4 cellular contexts compared by ENCODE assay signal in the genomic region with DNA sequence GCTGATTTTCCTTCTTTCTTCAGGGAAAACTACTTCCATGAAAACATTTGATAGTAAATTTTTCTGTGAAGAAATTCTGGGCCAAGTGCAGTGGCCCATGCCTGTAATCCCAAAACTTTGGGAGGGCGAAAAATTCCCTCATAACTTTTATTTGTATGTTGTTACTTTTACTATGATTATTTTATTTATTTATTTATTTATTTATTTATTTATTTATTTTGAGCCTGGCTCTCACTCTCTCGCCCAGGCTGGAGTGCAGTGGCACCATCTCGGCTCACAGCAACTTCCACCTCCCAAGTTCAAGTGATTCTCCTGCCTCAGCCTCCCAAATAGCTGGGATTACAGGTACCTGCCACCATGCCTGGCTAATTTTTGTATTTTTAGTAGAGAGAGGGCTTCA. TPM values are rescaled to one million over a fixed set of nuclear protein-coding genes. Genes with fewer than 3 reads are reported as not detected.
A peak's percentile ranks its signal among the peaks of the same experiment; 100 is the strongest.
DNase-seq lines count a peak whose midpoint lies in the region; ATAC-seq, FAIRE-seq and TF ChIP-seq lines count a peak whose summit lies in the region.
"Not testable (repeated sequence)": the region's sequence is repeated elsewhere in the genome, so short reads cannot be mapped to it uniquely, and the experiment has no call there.

No MANE protein-coding gene starts in this region.

- peaks cover 20% of the 10 kb centered on the region for H3K4me1 ChIP-seq in A549
- H3K4me1 ChIP-seq in HEK293 (ENCODE audit: control insufficient read depth, insufficient read depth, low read length): not testable (repeated sequence)

- peak overlapping the region; percentile 46 for H3K27ac Mint-ChIP-seq in activated CD4-positive, alpha-beta T cell treated with anti-CD3 and anti-CD28 coated beads, Interleukin-2, amount 10 ng/mL, durations not matched to agents 7 days and 5 days
- H3K27ac Mint-ChIP-seq in osteocyte (ENCODE audit: unreplicated experiment): not testable (repeated sequence)

- not testable (repeated sequence) for H3K4me3 ChIP-seq in A549; HEK293 (ENCODE audit: low read depth, low read length)

- CTCF ChIA-PET in A549 (lab: Yijun Ruan, JAX): interaction anchor here (1.8 kb wide), 1 partner anchor 29 kb away, joined by 4 read pairs; no protein-coding TSS in a partner anchor
- CTCF ChIA-PET in HEK293 (lab: Yijun Ruan, JAX): interaction anchor here (0.5 to 1.1 kb wide), 2 partner anchors 14 to 1398 kb away, joined by 3 to 5 read pairs; partner anchors contain the start of gene METTL21A
- CTCF ChIA-PET in activated CD4-positive, alpha-beta T cell treated with anti-CD3 and anti-CD28 coated beads, Interleukin-2, amount 10 ng/mL, durations not matched to agents 7 days and 5 days (lab: Charles Lee): not testable (repeated sequence)

- not testable (repeated sequence) for TF ChIP-seq CTCF in A549 (IDR thresholded peaks at IDR 0.05); HEK293 (tag by site-specific recombination; IDR thresholded peaks at IDR 0.05); osteocyte (IDR thresholded peaks at IDR 0.05)

- TF ChIP-seq RAD21 in A549 (conservative IDR thresholded peaks at IDR 0.05 in 1 of 2, IDR thresholded peaks at IDR 0.05 in 1 of 2): not testable (repeated sequence)

- WGBS in A549 (ENCODE audit: missing lambda C conversion rate): 84% methylated on average over 3 of the region's 3 CpGs

- H3K27me3 Mint-ChIP-seq in activated CD4-positive, alpha-beta T cell treated with anti-CD3 and anti-CD28 coated beads, Interleukin-2, amount 10 ng/mL, durations not matched to agents 7 days and 5 days; osteocyte (ENCODE audit: unreplicated experiment): not testable (repeated sequence)

- H3K27ac ChIP-seq in A549; HEK293 (ENCODE audit: extremely low read depth, low read depth, low read length): not testable (repeated sequence)

- not testable (repeated sequence) for TF ChIP-seq POLR2A in A549 (IDR thresholded peaks at IDR 0.05; ENCODE audit: low read length)

- not testable (repeated sequence) for H3K36me3 ChIP-seq in HEK293 (ENCODE audit: control insufficient read depth in 2 of 2, insufficient read depth in 1 of 2, low read length in 2 of 2)

- peaks cover 14% of the 10 kb centered on the region; the same call in 2 of the 3 replicates for H3K9me3 ChIP-seq in A549
- H3K9me3 ChIP-seq in HEK293 (ENCODE audit: control insufficient read depth, insufficient read depth, low read depth, low read length): not testable (repeated sequence)

- H3K4me3 Mint-ChIP-seq in activated CD4-positive, alpha-beta T cell treated with anti-CD3 and anti-CD28 coated beads, Interleukin-2, amount 10 ng/mL, durations not matched to agents 7 days and 5 days; osteocyte (ENCODE audit: unreplicated experiment): not testable (repeated sequence)

- FAIRE-seq in A549 (lab: Jason Lieb, UNC): not testable (repeated sequence)

- not testable (repeated sequence) for ATAC-seq in A549

- not testable (repeated sequence) for H3K4me1 Mint-ChIP-seq in activated CD4-positive, alpha-beta T cell treated with anti-CD3 and anti-CD28 coated beads, Interleukin-2, amount 10 ng/mL, durations not matched to agents 7 days and 5 days; osteocyte (ENCODE audit: unreplicated experiment)

- not testable (repeated sequence) for TF ChIP-seq EP300 in A549 (IDR thresholded peaks at IDR 0.05)

- not testable (repeated sequence) for H3K4me2 ChIP-seq in A549

- DNase-seq in A549 (ENCODE audit: low read depth in 1 of 2, low spot score in 1 of 2); activated CD4-positive, alpha-beta T cell treated with anti-CD3 and anti-CD28 coated beads, Interleukin-2, amount 10 ng/mL, durations not matched to agents 7 days and 5 days: not testable (repeated sequence)
- DNase-seq in osteocyte (ENCODE audit: extremely low spot score, unreplicated experiment): peak; percentile 8

- POLR2A ChIA-PET in A549 (lab: Yijun Ruan, JAX); HEK293 (lab: Yijun Ruan, JAX); activated CD4-positive, alpha-beta T cell treated with anti-CD3 and anti-CD28 coated beads, Interleukin-2, amount 10 ng/mL, durations not matched to agents 7 days and 5 days (lab: Charles Lee): not testable (repeated sequence)

- not testable (repeated sequence) for H3K36me3 Mint-ChIP-seq in activated CD4-positive, alpha-beta T cell treated with anti-CD3 and anti-CD28 coated beads, Interleukin-2, amount 10 ng/mL, durations not matched to agents 7 days and 5 days (ENCODE audit: low read depth); osteocyte (ENCODE audit: unreplicated experiment)

- H3K9me3 Mint-ChIP-seq in activated CD4-positive, alpha-beta T cell treated with anti-CD3 and anti-CD28 coated beads, Interleukin-2, amount 10 ng/mL, durations not matched to agents 7 days and 5 days: peaks cover 13% of the 10 kb centered on the region
- H3K9me3 Mint-ChIP-seq in osteocyte (ENCODE audit: unreplicated experiment): peaks cover 12% of the 10 kb centered on the region

TF ChIP-seq in A549, 52 proteins besides CTCF, POLR2A, EP300 and RAD21:
- peak; percentile 30 for TF ChIP-seq ZC3H11A (IDR thresholded peaks at IDR 0.05)

TF ChIP-seq in HEK293, 187 proteins besides CTCF, POLR2A, EP300 and RAD21:
- TF ChIP-seq ZNF394 (tag by site-specific recombination; IDR thresholded peaks at IDR 0.05; ENCODE audit: borderline replicate concordance) (peak; percentile 51; the same call in 1 of the 2 replicates), ZNF426 (tag by site-specific recombination; IDR thresholded peaks at IDR 0.05) (peak; percentile 39), ZNF555 (tag by site-specific recombination; conservative IDR thresholded peaks at IDR 0.05) (peak; percentile 19; the same call in 1 of the 2 replicates), ZBTB8A (tag by site-specific recombination; IDR thresholded peaks at IDR 0.05) (0 out of 2 replicates have a peak, but pooled peaks have one; percentile 20)
- TF ChIP-seq, protein P1, sequence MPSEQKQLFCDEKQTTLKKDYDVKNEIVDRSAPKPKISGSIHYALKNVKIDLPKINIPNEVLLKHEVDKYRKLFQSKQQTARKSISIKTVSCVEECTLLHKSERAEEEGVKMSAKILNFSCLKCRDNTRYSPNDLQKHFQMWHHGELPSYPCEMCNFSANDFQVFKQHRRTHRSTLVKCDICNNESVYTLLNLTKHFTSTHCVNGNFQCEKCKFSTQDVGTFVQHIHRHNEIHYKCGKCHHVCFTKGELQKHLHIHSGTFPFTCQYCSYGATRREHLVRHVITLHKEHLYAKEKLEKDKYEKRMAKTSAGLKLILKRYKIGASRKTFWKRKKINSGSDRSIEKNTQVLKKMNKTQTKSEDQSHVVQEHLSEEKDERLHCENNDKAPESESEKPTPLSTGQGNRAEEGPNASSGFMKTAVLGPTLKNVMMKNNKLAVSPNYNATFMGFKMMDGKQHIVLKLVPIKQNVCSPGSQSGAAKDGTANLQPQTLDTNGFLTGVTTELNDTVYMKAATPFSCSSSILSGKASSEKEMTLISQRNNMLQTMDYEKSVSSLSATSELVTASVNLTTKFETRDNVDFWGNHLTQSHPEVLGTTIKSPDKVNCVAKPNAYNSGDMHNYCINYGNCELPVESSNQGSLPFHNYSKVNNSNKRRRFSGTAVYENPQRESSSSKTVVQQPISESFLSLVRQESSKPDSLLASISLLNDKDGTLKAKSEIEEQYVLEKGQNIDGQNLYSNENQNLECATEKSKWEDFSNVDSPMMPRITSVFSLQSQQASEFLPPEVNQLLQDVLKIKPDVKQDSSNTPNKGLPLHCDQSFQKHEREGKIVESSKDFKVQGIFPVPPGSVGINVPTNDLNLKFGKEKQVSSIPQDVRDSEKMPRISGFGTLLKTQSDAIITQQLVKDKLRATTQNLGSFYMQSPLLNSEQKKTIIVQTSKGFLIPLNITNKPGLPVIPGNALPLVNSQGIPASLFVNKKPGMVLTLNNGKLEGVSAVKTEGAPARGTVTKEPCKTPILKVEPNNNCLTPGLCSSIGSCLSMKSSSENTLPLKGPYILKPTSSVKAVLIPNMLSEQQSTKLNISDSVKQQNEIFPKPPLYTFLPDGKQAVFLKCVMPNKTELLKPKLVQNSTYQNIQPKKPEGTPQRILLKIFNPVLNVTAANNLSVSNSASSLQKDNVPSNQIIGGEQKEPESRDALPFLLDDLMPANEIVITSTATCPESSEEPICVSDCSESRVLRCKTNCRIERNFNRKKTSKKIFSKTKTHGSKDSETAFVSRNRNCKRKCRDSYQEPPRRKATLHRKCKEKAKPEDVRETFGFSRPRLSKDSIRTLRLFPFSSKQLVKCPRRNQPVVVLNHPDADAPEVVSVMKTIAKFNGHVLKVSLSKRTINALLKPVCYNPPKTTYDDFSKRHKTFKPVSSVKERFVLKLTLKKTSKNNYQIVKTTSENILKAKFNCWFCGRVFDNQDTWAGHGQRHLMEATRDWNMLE (tag by site-specific recombination; conservative IDR thresholded peaks at IDR 0.05; ENCODE audit: low read depth): peak; percentile 53

RNA-seq across cellular contexts. Expression of gene METTL21A, which starts 14.1 kb away (rescaled TPM):
- polyA plus RNA-seq in A549 (2011; rRNA removed) (31.1 and 40.1 TPM in 2 replicates), A549 (2017; fragmentation: RNase III; extraction: RNeasy Plus Mini Kit Qiagen cat#74134 plus additional on column Dnase treatment) (26.1 to 27.3 TPM (median 26.9 TPM) in 3 replicates)
- polyA plus RNA-seq in A549 (2012; cell fraction: cytosol; rRNA removed): 28.6 and 31.1 TPM in 2 replicates
- polyA plus RNA-seq in A549 (2012; cell fraction: nucleus; rRNA removed): 11.5 and 15.6 TPM in 2 replicates
- 9.5 and 9.9 TPM in 2 replicates for polyA minus RNA-seq in A549 (2011; rRNA and poly(A)+ RNA removed)
- total RNA-seq in activated CD4-positive, alpha-beta T cell treated with anti-CD3 and anti-CD28 coated beads, Interleukin-2, amount 10 ng/mL, durations not matched to agents 7 days and 5 days: 10 to 100 TPM; 18.8 to 19.3 TPM
- total RNA-seq in osteocyte: 17.5 and 18.7 TPM in 2 replicates
